ENCODE assay signal across 8 cellular contexts in the genomic region with DNA sequence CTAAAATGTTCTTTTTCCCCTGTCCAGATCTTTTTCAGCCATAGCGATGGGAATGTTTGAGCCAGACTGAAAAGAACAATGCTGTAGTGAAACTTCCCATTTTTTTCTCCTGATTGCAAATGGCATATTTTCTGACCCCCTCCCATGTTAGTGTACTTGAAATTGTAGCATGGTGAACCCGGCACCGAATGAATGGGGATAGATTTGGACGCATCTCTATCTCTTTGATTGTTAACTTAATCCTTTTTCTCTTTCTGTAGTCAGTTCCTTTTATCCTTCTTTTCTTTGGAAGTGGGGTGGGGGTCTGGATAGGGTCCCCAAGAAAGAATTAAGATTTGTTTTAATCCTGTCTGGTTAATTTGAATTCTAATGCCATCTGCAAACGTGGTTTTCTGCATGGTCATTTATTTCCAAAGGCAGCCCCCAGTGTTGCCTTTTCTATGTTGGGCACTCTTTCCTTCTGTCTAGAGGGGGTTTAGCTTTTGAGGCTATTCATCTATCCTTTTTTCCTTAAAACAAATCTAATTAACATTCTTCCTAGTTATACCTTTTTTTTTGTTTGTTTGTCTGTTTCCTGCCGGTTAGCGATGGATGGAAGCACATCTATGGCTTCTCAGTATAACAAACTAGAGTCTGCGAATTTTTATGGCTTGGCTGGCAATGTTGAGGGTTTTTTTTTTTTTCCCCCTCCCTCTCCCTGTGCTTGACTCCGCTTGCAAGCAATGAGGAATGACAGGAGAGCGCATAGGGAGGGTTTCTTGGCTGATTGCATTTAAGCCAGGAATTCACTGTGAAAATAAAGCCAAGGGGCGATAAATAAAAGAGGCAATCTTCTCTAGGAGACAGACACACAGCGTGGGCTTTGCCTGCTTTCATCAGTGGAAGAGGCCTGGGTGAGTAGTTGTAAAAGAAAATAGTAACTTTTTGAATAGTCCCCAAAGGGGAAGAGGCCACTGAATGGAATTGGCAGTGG. TPM values are rescaled to one million over a fixed set of nuclear protein-coding genes. Genes with fewer than 3 reads are reported as not detected.
DNase-seq lines count a peak whose midpoint lies in the region; ATAC-seq, FAIRE-seq and TF ChIP-seq lines count a peak whose summit lies in the region.

No MANE protein-coding gene starts in this region.

- CTCF ChIA-PET in RWPE1 (lab: Yijun Ruan, JAX), result interaction anchor here (0.6 kb wide), 1 partner anchor 82 kb away, joined by 3 read pairs; no protein-coding TSS in a partner anchor

- TF ChIP-seq CTCF in GM12864 (IDR thresholded peaks at IDR 0.05; ENCODE audit: low read depth, low read length, missing control alignments), result no peak
- TF ChIP-seq CTCF in pancreas (IDR thresholded peaks at IDR 0.05), result no peak
- no peak for TF ChIP-seq CTCF in RWPE1 (conservative IDR thresholded peaks at IDR 0.05; ENCODE audit: low read depth)

- H3K27ac ChIP-seq in pancreas (peak overlapping the region in 1 of 4 donors; percentile 85), RWPE1 (no peak overlapping the region)

- H3K27me3 ChIP-seq in pancreas, result no peaks in the 10 kb centered on the region

- no peak for TF ChIP-seq POLR2A in erythroblast (IDR thresholded peaks at IDR 0.05; ENCODE audit: low read length)

- POLR2A ChIA-PET in RWPE1 (lab: Yijun Ruan, JAX; ENCODE audit: low non-redundant PET), result no interaction called here

- intact Hi-C loops in pancreas (cut with DNase I), result loop anchor here in 1 of 3 donors (10.0 kb wide), 1 partner anchor 320 kb away; no protein-coding TSS in a partner anchor

- 7 to 12% methylated on average over 12 of the region's 12 CpGs for WGBS in pancreas, 2 donors

- no peaks in the 10 kb centered on the region for H3K36me3 ChIP-seq in pancreas

- no peak for ATAC-seq in pancreas
- no peak for ATAC-seq in GM21529 (IDR thresholded peaks at IDR 0.05; ENCODE audit: unreplicated experiment)

- peaks cover 10 to 17% (median 15%) of the 10 kb centered on the region in 3 donors for H3K4me1 ChIP-seq in pancreas

- H3K9me3 ChIP-seq in pancreas, result no peaks in the 10 kb centered on the region

- peak overlapping the region; percentile 72 for H3K4me3 ChIP-seq in GM12864 (ENCODE audit: low read depth, low read length)
- H3K4me3 ChIP-seq in pancreas, result peak overlapping the region; percentile 84 to 95 (median 88)

- no peak for FAIRE-seq in pancreas (lab: Jason Lieb, UNC)

- DNase-seq in GM12864 (ENCODE audit: low read depth) (no peak), SK-N-DZ (ENCODE audit: low spot score) (peak; percentile 41), fibroblast of gingiva (ENCODE audit: low read depth) (peak; percentile 47), pancreas (no peak), dedifferentiated amniotic fluid mesenchymal stem cell (ENCODE audit: extremely low spot score) (no peak), RWPE1 (ENCODE audit: low spot score) (no peak), erythroblast (lab: John Stamatoyannopoulos, UW) (no peak)

RNA-seq across cellular contexts. Expression of a gene that starts 2.5 kb away (rescaled TPM):
- 18.2 and 19.6 TPM in 2 replicates for polyA plus RNA-seq in SK-N-DZ (2014; cell fraction: cytosol; rRNA removed)
- 34.6 and 46.9 TPM in 2 replicates for polyA plus RNA-seq in SK-N-DZ (2014; cell fraction: nucleus; rRNA removed)
- total RNA-seq in pancreas, result 10 to 100 TPM in 1 of 6 donors, 1 to 10 TPM in 5; 5.8 to 12.9 (median 6.2) TPM
- polyA plus RNA-seq in pancreas, result 1 to 10 TPM; 3.6 to 6.6 TPM

Comparison
In these comparisons a context has a peak if more than half of its experiments do, and no peak if none do; other contexts are left out.
1. DNase-seq: peak in SK-N-DZ (single experiment) and fibroblast of gingiva (single experiment); none in GM12864 (single experiment), pancreas (0 of 6), dedifferentiated amniotic fluid mesenchymal stem cell (single experiment), RWPE1 (single experiment) and erythroblast (0 of 2).